Comparison of ENCODE assay signal across 8 cellular contexts in genomic region chrX:14095702-14096101, GRCh38.
DNase-seq lines count a peak whose midpoint lies in the region; ATAC-seq and TF ChIP-seq lines count a peak whose summit lies in the region.

No MANE protein-coding gene starts in this region.

- no peaks in the 10 kb centered on the region for H3K9me2 ChIP-seq in Karpas-422 (replicated peaks; ENCODE audit: insufficient read depth, low read length)

- CTCF ChIA-PET in BJ (lab: Yijun Ruan, JAX) = interaction anchor here (0.7 to 1.5 kb wide), 4 partner anchors 266 to 1147 kb away, joined by 3 to 5 read pairs (median 4); no protein-coding TSS in a partner anchor

- POLR2A ChIA-PET in BJ (lab: Charles Lee) = no interaction called here

- intact Hi-C loops in sciatic nerve (cut with DNase I) = no loop called here

- H3K9ac ChIP-seq in Karpas-422 (ENCODE audit: low read length) = no peak overlapping the region

- TF ChIP-seq CTCF in BJ (IDR thresholded peaks at IDR 0.05; ENCODE audit: insufficient read depth, low read depth, low read length) (peak; percentile 66), GM20000 (IDR thresholded peaks at IDR 0.05; ENCODE audit: extremely low read depth, missing control alignments) (no peak), gastroesophageal sphincter (IDR thresholded peaks at IDR 0.05) (peak in 3 of 4 experiments; percentile 32 to 53 (median 35))

- H3K27ac ChIP-seq in Karpas-422 (ENCODE audit: low read length) (no peak overlapping the region), gastroesophageal sphincter (no peak overlapping the region)

- no peak for TF ChIP-seq EP300 in gastroesophageal sphincter (IDR thresholded peaks at IDR 0.05)

- no peaks in the 10 kb centered on the region for H3K79me2 ChIP-seq in Karpas-422 (ENCODE audit: low read length)

- 27 to 31% methylated on average over 10 to 13 of the region's 13 CpGs for WGBS in gastroesophageal sphincter (ENCODE audit: low coverage in 1 of 2), 2 donors

- DNase-seq in BJ (ENCODE audit: low read depth) = no peak
- peak; percentile 16 for DNase-seq in GM20000 (ENCODE audit: low spot score)
- DNase-seq in Karpas-422 = peak; percentile 86
- DNase-seq in activated T-cell treated with anti-CD3 and anti-CD28 coated beads, Interleukin-2, amount 50 U/mL, for 4 hours = peak; percentile 10
- DNase-seq in sciatic nerve (ENCODE audit: low spot score) = no peak
- DNase-seq in GOT3 (lab: John Stamatoyannopoulos, UW) = no peak
- DNase-seq in NCI-H2196 treated with DMSO at 0.1 percent for 48 hours (lab: John Stamatoyannopoulos, UW; ENCODE audit: unreplicated experiment) = no peak

- H3K27me3 Mint-ChIP-seq in activated T-cell treated with anti-CD3 and anti-CD28 coated beads, Interleukin-2, amount 50 U/mL, for 4 hours (ENCODE audit: low read depth) = no peaks in the 10 kb centered on the region

- H3K4me1 Mint-ChIP-seq in activated T-cell treated with anti-CD3 and anti-CD28 coated beads, Interleukin-2, amount 50 U/mL, for 4 hours (ENCODE audit: low read depth) = no peaks in the 10 kb centered on the region

- H3K4me2 ChIP-seq in Karpas-422 (ENCODE audit: low read depth, low read length, poor library complexity, severe bottlenecking) = no peak overlapping the region

- no peaks in the 10 kb centered on the region for H3K36me3 Mint-ChIP-seq in activated T-cell treated with anti-CD3 and anti-CD28 coated beads, Interleukin-2, amount 50 U/mL, for 4 hours (ENCODE audit: insufficient read depth)

- H3K36me3 ChIP-seq in BJ (ENCODE audit: control insufficient read depth, insufficient read depth, low read length) (no peaks in the 10 kb centered on the region), Karpas-422 (ENCODE audit: insufficient read depth, low read length) (no peaks in the 10 kb centered on the region), gastroesophageal sphincter (no peaks in the 10 kb centered on the region)

- H3K9me3 Mint-ChIP-seq in activated T-cell treated with anti-CD3 and anti-CD28 coated beads, Interleukin-2, amount 50 U/mL, for 4 hours = no peaks in the 10 kb centered on the region

- TF ChIP-seq POLR2A in gastroesophageal sphincter (IDR thresholded peaks at IDR 0.05) = no peak

- H3K9me3 ChIP-seq in Karpas-422 (ENCODE audit: low read length) (no peaks in the 10 kb centered on the region), gastroesophageal sphincter (no peaks in the 10 kb centered on the region)

- no peaks in the 10 kb centered on the region for H3K4me1 ChIP-seq in Karpas-422 (ENCODE audit: low read length)
- H3K4me1 ChIP-seq in gastroesophageal sphincter = no peaks in the 10 kb centered on the region

- H3K27me3 ChIP-seq in BJ (ENCODE audit: control insufficient read depth, insufficient read depth, low read length) = no peaks in the 10 kb centered on the region
- no peaks in the 10 kb centered on the region for H3K27me3 ChIP-seq in Karpas-422 (ENCODE audit: low read length)
- H3K27me3 ChIP-seq in gastroesophageal sphincter = no peaks in the 10 kb centered on the region

- no peak overlapping the region for H3K4me3 ChIP-seq in BJ (ENCODE audit: low read depth, low read length)
- no peak overlapping the region for H3K4me3 ChIP-seq in Karpas-422 (ENCODE audit: low read length)
- H3K4me3 ChIP-seq in gastroesophageal sphincter = no peak overlapping the region

- 0 out of 2 replicates have a peak overlapping the region, but pooled peaks have one; percentile 28 for H2AFZ ChIP-seq in Karpas-422 (ENCODE audit: low read length)

- H4K20me1 ChIP-seq in Karpas-422 (ENCODE audit: insufficient read depth, low read depth, low read length) = no peaks in the 10 kb centered on the region

- ATAC-seq in activated T-cell treated with anti-CD3 and anti-CD28 coated beads, Interleukin-2, amount 50 U/mL, for 4 hours = peak; percentile 55 to 69
- no peak for ATAC-seq in gastroesophageal sphincter
- peak; percentile 24 for ATAC-seq in sciatic nerve

- H3K4me3 Mint-ChIP-seq in activated T-cell treated with anti-CD3 and anti-CD28 coated beads, Interleukin-2, amount 50 U/mL, for 4 hours = no peak overlapping the region

Comparison
In these comparisons a context has a peak if more than half of its experiments do, and no peak if none do; other contexts are left out.
1. DNase-seq: peak in GM20000 (single experiment), Karpas-422 (single experiment) and activated T-cell treated with anti-CD3 and anti-CD28 coated beads, Interleukin-2, amount 50 U/mL, for 4 hours (single experiment); none in BJ (single experiment), sciatic nerve (single experiment), GOT3 (single experiment) and NCI-H2196 treated with DMSO at 0.1 percent for 48 hours (single experiment).